Comparison of ENCODE assay signal across 1 cellular context in genomic region chr2:124649001-124649400, GRCh38.
TF ChIP-seq lines count a peak whose summit lies in the region.

No MANE protein-coding gene starts in this region.

TF ChIP-seq in GM23338, 12 proteins besides CTCF, POLR2A, EP300 and RAD21 (continued from another document):
- no peak for TF ChIP-seq ZNF462 (CRISPR knock-in tag; IDR thresholded peaks at IDR 0.05)
- no peak for TF ChIP-seq JUNB (IDR thresholded peaks at IDR 0.05; ENCODE audit: unreplicated experiment)
